24 cellular contexts compared by ENCODE assay signal in the genomic region with DNA sequence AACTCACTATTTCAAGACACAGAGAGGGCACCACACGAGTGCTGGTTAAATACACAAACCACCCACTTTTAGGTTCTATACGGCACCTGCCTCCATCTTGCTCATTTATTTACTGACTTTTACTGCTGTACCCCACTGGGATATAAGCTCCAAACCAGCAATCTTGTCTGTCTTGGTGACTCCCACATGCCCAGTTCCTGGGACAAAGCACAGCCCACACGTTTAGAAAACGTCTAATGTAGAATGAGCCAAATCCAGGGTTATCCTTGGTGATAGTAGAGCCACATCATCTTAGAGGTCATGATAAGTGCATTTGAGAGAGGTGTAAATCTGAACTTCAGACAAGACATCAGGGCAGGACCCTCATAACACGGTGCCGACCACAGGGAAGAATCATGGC.
"Had no signal": no experiment of that assay in that cellular context is flagged by ENCODE, and none has a peak within 500 bp of the region (broad histone marks: within the 10 kb centered on the region; RNA-seq: fewer than 3 reads in every experiment).

No MANE protein-coding gene starts in this region.

- H3K27me3 ChIP-seq: colonic mucosa, esophagus squamous epithelium, gastrocnemius medialis, heart right ventricle, left lung had no signal

- ATAC-seq: effector memory CD8-positive, alpha-beta T cell; esophagus mucosa; gastrocnemius medialis; heart right ventricle; left cardiac atrium; left lung; left ventricle myocardium superior; lower lobe of right lung; mucosa of descending colon had no signal

- H3K27ac ChIP-seq: colonic mucosa, epithelial cell of prostate, esophagus squamous epithelium, gastrocnemius medialis, heart right ventricle, left lung, lower lobe of right lung had no signal

- H3K9me3 ChIP-seq: colonic mucosa, esophagus squamous epithelium, gastrocnemius medialis, lower lobe of right lung, mucosa of descending colon had no signal

- H3K27me3 Mint-ChIP-seq: dendritic cell treated with granulocyte-macrophage colony-stimulating factor and Interleukin-4, amounts not matched to agents 40 ng/mL and 50 ng/mL, for 4 days; effector memory CD8-positive, alpha-beta T cell; naive B cell had no signal

- H3K4me1 ChIP-seq: colonic mucosa, left lung, lower lobe of right lung had no signal

- H3K36me3 ChIP-seq: colonic mucosa, gastrocnemius medialis had no signal

- DNase-seq: colonic mucosa; cortex of kidney; effector CD8-positive, alpha-beta T cell; effector memory CD8-positive, alpha-beta T cell; endodermal cell; erythroblast; esophagus squamous epithelium; foreskin fibroblast; foreskin melanocyte; gastrocnemius medialis; glutamatergic neuron; head of caudate nucleus; heart right ventricle; hippocampal formation; left cardiac atrium; left lung; left ventricle myocardium superior; lower lobe of right lung; mucosa of descending colon; naive B cell had no signal

- H3K9me3 Mint-ChIP-seq: effector memory CD8-positive, alpha-beta T cell; endodermal cell; naive B cell had no signal

- H3K27ac Mint-ChIP-seq: dendritic cell treated with granulocyte-macrophage colony-stimulating factor and Interleukin-4, amounts not matched to agents 40 ng/mL and 50 ng/mL, for 4 days; effector memory CD8-positive, alpha-beta T cell; mesothelial cell of epicardium had no signal

- H3K4me3 ChIP-seq: colonic mucosa, esophagus squamous epithelium, gastrocnemius medialis, heart right ventricle, left lung, lower lobe of right lung, mucosa of descending colon had no signal

- H3K4me3 Mint-ChIP-seq: dendritic cell treated with granulocyte-macrophage colony-stimulating factor and Interleukin-4, amounts not matched to agents 40 ng/mL and 50 ng/mL, for 4 days; effector memory CD8-positive, alpha-beta T cell; endodermal cell; mesothelial cell of epicardium; naive B cell had no signal
